Comparison of ENCODE assay signal across 8 cellular contexts in the genomic region with DNA sequence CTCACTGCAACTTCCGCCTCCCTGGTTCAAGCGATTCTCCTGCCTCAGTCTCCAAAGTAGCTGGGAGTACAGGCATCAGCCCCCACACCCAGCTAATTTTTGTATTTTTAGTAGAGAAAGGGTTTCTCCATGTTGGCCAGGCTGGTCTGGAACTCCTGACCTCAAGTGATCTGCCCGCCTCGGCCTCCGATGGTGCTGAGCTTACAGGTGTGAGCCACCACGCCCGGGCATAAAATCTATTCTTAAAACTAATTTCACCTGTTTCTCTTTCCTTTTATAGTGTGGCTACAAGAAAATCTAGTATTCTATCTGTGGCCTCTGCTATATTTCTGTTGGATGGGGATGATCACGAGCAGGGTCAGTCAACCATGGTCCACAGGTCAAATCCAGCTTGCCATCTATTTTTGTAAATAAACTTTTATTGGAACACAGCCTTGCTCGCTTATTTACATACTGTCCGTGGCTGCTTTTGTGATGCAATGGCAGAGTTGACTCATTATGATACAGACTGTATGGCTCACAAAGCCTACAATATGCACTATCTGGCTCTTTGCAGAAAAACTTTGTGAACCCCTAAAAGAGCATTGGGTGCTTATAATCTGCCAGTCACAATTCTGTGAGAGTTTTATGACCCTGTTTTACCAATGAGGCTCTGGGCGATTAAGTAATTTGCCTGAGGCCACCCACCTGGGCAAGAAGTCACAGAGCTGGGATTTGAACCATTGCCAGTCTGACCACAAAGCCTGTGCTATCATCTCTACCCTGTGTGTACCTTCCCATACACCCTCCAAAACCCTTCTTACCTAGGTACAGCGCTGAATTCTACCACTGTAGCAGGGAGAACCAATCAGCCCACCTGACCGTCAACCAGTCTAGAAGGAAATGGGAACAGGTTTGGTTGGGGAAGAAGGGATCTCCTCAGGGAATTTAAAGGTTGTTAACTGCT. TPM values are rescaled to one million over a fixed set of nuclear protein-coding genes. Genes with fewer than 3 reads are reported as not detected.
DNase-seq lines count a peak whose midpoint lies in the region; ATAC-seq and TF ChIP-seq lines count a peak whose summit lies in the region.

No MANE protein-coding gene starts in this region.

- POLR2A ChIA-PET in CD4-positive, alpha-beta memory T cell (lab: Charles Lee; ENCODE audit: partially characterized antibody) = interaction anchor here (0.7 to 2.1 kb wide), 6 partner anchors 60 to 464 kb away, joined by 3 to 10 read pairs (median 4); no protein-coding TSS in a partner anchor

- peak overlapping the region in 4 of 8 donors; percentile 3 to 25 (median 12) for H3K4me3 Mint-ChIP-seq in CD4-positive, alpha-beta memory T cell

- no peaks in the 10 kb centered on the region for H3K36me3 Mint-ChIP-seq in CD4-positive, alpha-beta memory T cell

- no peak overlapping the region for H3K27ac ChIP-seq in CD4-positive, alpha-beta memory T cell (ENCODE audit: low read depth, low read length)
- H3K27ac ChIP-seq in heart left ventricle = no peak overlapping the region

- H3K4me1 ChIP-seq in CD4-positive, alpha-beta memory T cell (ENCODE audit: insufficient read depth, low read length) = peaks cover 19% of the 10 kb centered on the region
- H3K4me1 ChIP-seq in heart left ventricle = peaks cover 0 to 20% (median 6%) of the 10 kb centered on the region in 12 donors

- H3K27me3 ChIP-seq in CD4-positive, alpha-beta memory T cell (ENCODE audit: insufficient read depth, low read length) = no peaks in the 10 kb centered on the region
- H3K27me3 ChIP-seq in heart left ventricle = no peaks in the 10 kb centered on the region

- no peaks in the 10 kb centered on the region for H3K27me3 Mint-ChIP-seq in CD4-positive, alpha-beta memory T cell

- TF ChIP-seq CTCF in fibroblast of the aortic adventitia (IDR thresholded peaks at IDR 0.05; ENCODE audit: insufficient read depth, low read length) = no peak
- no peak for TF ChIP-seq CTCF in heart left ventricle (IDR thresholded peaks at IDR 0.05)

- H3K4me1 Mint-ChIP-seq in CD4-positive, alpha-beta memory T cell = peaks cover 13 to 27% (median 19%) of the 10 kb centered on the region in 4 donors

- H3K9me3 Mint-ChIP-seq in CD4-positive, alpha-beta memory T cell = peaks cover 0 to 1% (median 0%) of the 10 kb centered on the region in 8 donors

- CTCF ChIA-PET in CD4-positive, alpha-beta memory T cell (lab: Charles Lee; ENCODE audit: partially characterized antibody) = interaction anchor here (0.8 to 8.7 kb wide), 45 partner anchors 11 to 878 kb away, joined by 3 to 158 read pairs (median 4); partner anchors contain the start of gene ELF5

- H3K36me3 ChIP-seq in CD4-positive, alpha-beta memory T cell (ENCODE audit: insufficient read depth, low read length) = no peaks in the 10 kb centered on the region
- H3K36me3 ChIP-seq in heart left ventricle = no peaks in the 10 kb centered on the region

- TF ChIP-seq POLR2A in heart left ventricle (IDR thresholded peaks at IDR 0.05) = no peak

- intact Hi-C loops in CD4-positive, alpha-beta memory T cell (cut with micrococcal nuclease) = loop anchor here (5.0 kb wide), 4 partner anchors 154 to 249 kb away; no protein-coding TSS in a partner anchor
- intact Hi-C loops in heart left ventricle (cut with DNase I) = loop anchor here in 9 of 10 donors (2.0 to 5.0 kb wide), 8 partner anchors 154 to 879 kb away; partner anchors contain the start of gene ELF5 (in 1 of the 9)

- no peaks in the 10 kb centered on the region for H3K9me3 ChIP-seq in CD4-positive, alpha-beta memory T cell (ENCODE audit: control insufficient read depth in 1 of 2, low read length in 2 of 2)
- H3K9me3 ChIP-seq in heart left ventricle = no peaks in the 10 kb centered on the region

- H3K27ac Mint-ChIP-seq in CD4-positive, alpha-beta memory T cell = peak overlapping the region in 5 of 7 donors; percentile 10 to 68 (median 61)

- WGBS in heart left ventricle, 4 donors = 90 to 93% (median 91%) methylated on average over 13 of the region's 13 CpGs

- ATAC-seq in GM19438 (IDR thresholded peaks at IDR 0.05; ENCODE audit: low read depth, unreplicated experiment) (peak; percentile 90), HG03432 (IDR thresholded peaks at IDR 0.05; ENCODE audit: unreplicated experiment) (peak; percentile 88), heart left ventricle (no peak)

- no peak overlapping the region for H3K4me3 ChIP-seq in CD4-positive, alpha-beta memory T cell (ENCODE audit: low read length in 2 of 2)
- H3K4me3 ChIP-seq in fibroblast of the aortic adventitia (ENCODE audit: low read depth, low read length) = no peak overlapping the region
- H3K4me3 ChIP-seq in heart left ventricle = no peak overlapping the region

- peak in 1 of 5 donors; percentile 48 for DNase-seq in CD4-positive, alpha-beta memory T cell
- DNase-seq in T1000 (lab: John Stamatoyannopoulos, UW) = peak; percentile 25
- DNase-seq in fibroblast of the aortic adventitia (ENCODE audit: low read depth) = peak; percentile 72
- DNase-seq in heart left ventricle = no peak
- DNase-seq in GDM1 (lab: John Stamatoyannopoulos, UW) = no peak
- DNase-seq in inferior parietal cortex (ENCODE audit: extremely low spot score) = no peak

RNA-seq across cellular contexts. Expression of gene SLC1A2, which starts 28.3 kb away (rescaled TPM):
- total RNA-seq in CD4-positive, alpha-beta memory T cell = under 1 TPM; 0.08 to 0.09 TPM
- polyA plus RNA-seq in CD4-positive, alpha-beta memory T cell = under 1 TPM; 0.13 to 0.25 TPM
- total RNA-seq in fibroblast of the aortic adventitia (ENCODE audit: low replicate concordance) (10.5 and 23.6 TPM in 2 replicates), heart left ventricle (10 to 100 TPM in 3 of 9 donors, 1 to 10 TPM in 6; 2.4 to 23.5 (median 6.3) TPM)
- 1 to 10 TPM in 1 of 2 donors, under 1 TPM in 1; 0.80 to 2.0 TPM for polyA plus RNA-seq in heart left ventricle

Comparison
In these comparisons a context has a peak if more than half of its experiments do, and no peak if none do; other contexts are left out.
1. DNase-seq: peak in T1000 (single experiment) and fibroblast of the aortic adventitia (single experiment); none in heart left ventricle (0 of 5), GDM1 (single experiment) and inferior parietal cortex (single experiment).
2. ATAC-seq: peak in GM19438 (single experiment) and HG03432 (single experiment); none in heart left ventricle (0 of 4).